Comparison of ENCODE assay signal across 11 cellular contexts in genomic region chr7:115297651-115298050, GRCh38.
A peak's percentile ranks its signal among the peaks of the same experiment; 100 is the strongest.
DNase-seq lines count a peak whose midpoint lies in the region; ATAC-seq, FAIRE-seq and TF ChIP-seq lines count a peak whose summit lies in the region.
"Had no signal": no experiment of that assay in that cellular context is flagged by ENCODE, and none has a peak within 500 bp of the region (broad histone marks: within the 10 kb centered on the region; RNA-seq: fewer than 3 reads in every experiment).

No MANE protein-coding gene starts in this region.

- TF ChIP-seq POLR2A in stomach (IDR thresholded peaks at IDR 0.05): no peak

- no peak overlapping the region for H3K27ac ChIP-seq in stomach
- H3K27ac ChIP-seq: 22Rv1 had no signal

- FAIRE-seq in RCC 7860 (lab: Jason Lieb, UNC) (peak; percentile 92), HTR-8/SVneo (lab: Jason Lieb, UNC) (no peak)

- no peak for ATAC-seq in HG02678 (IDR thresholded peaks at IDR 0.05; ENCODE audit: unreplicated experiment)

- no peak for TF ChIP-seq EP300 in stomach (IDR thresholded peaks at IDR 0.05)

- H3K4me3 ChIP-seq in stomach: no peak overlapping the region

- intact Hi-C loops in stomach (cut with DNase I; ENCODE audit: low total_unique reads): no loop called here

- no peaks in the 10 kb centered on the region for H3K27me3 ChIP-seq in stomach

- H3K36me3 ChIP-seq in stomach: no peaks in the 10 kb centered on the region

- DNase-seq in DMS 273 (lab: John Stamatoyannopoulos, UW; ENCODE audit: unreplicated experiment) (peak; percentile 20), DMS 273 treated with DMSO at 0.1 percent for 48 hours (lab: John Stamatoyannopoulos, UW) (no peak), RCC 7860 (ENCODE audit: low spot score) (peak; percentile 88), fibroblast of peridontal ligament (ENCODE audit: extremely low read depth) (peak; percentile 37), stomach (peak; percentile 26), dedifferentiated amniotic fluid mesenchymal stem cell (ENCODE audit: extremely low spot score) (no peak), HTR-8/SVneo (ENCODE audit: insufficient read length, low spot score) (no peak)
- DNase-seq: endodermal cell, NCI-H510A had no signal

- no peaks in the 10 kb centered on the region for H3K4me1 ChIP-seq in stomach

- H3K9me3 ChIP-seq in stomach: no peaks in the 10 kb centered on the region

- TF ChIP-seq CTCF in stomach (IDR thresholded peaks at IDR 0.05): no peak

Comparison
In these comparisons a context has a peak if more than half of its experiments do, and no peak if none do; other contexts are left out.
1. DNase-seq: peak in DMS 273 (single experiment), RCC 7860 (single experiment), fibroblast of peridontal ligament (single experiment) and stomach (single experiment); none in DMS 273 treated with DMSO at 0.1 percent for 48 hours (single experiment), dedifferentiated amniotic fluid mesenchymal stem cell (single experiment) and HTR-8/SVneo (single experiment).